Comparison of ENCODE assay signal across 23 cellular contexts in the genomic region with DNA sequence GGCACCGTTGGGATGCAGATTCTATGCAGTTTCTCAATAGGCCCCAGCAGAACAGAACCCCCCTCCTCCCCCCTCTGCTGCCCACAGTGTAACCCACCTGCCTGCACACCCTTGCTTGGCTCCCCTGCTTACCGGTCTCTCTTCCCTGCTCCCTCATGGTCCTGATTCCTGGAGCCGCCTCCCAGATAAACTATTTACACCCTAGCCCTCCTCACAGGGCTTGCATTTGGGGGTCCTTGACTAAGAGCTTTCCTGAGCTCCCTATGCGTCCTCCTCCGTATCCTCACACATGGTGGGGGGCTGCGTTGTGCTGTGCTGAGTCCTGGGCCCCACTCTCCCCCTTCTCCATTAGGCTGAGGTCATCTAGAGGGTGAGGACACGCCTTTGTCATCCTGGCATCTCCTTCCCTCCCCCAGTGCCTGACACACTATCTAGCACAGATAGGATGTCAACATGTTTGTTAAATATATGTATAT.
"Had no signal": no experiment of that assay in that cellular context is flagged by ENCODE, and none has a peak within 500 bp of the region (broad histone marks: within the 10 kb centered on the region; RNA-seq: fewer than 3 reads in every experiment).

No MANE protein-coding gene starts in this region.

- H3K4me3 Mint-ChIP-seq: activated T-cell treated with anti-CD3 and anti-CD28 coated beads, Interleukin-2, amount 50 U/mL, for 4 hours; activated T-helper 17 cell treated with anti-CD3 and anti-CD28 coated beads, Interleukin-2, amount 50 U/mL, for 72 hours; endodermal cell; mesothelial cell of epicardium; naive B cell; stimulated activated memory B cell treated with anti-CD40 and anti-IgM and Interleukin-4, amounts not matched to agents 10 μg/mL and 1 μg/mL and 100 μg/mL, for 72 hours; stimulated activated naive CD8-positive, alpha-beta T cell treated with anti-CD3 and anti-CD28 coated beads, Interleukin-15, amount 100 ng/mL, for 72 hours had no signal

- H3K27ac Mint-ChIP-seq: activated T-helper 17 cell treated with anti-CD3 and anti-CD28 coated beads, Interleukin-2, amount 50 U/mL, for 72 hours; endodermal cell; mesothelial cell of epicardium; progenitor cell of endocrine pancreas; stimulated activated memory B cell treated with anti-CD40 and anti-IgM and Interleukin-4, amounts not matched to agents 10 μg/mL and 1 μg/mL and 100 μg/mL, for 72 hours had no signal

- DNase-seq: activated CD4-positive, alpha-beta T cell treated with anti-CD3 and anti-CD28 coated beads for 4 hours; activated CD4-positive, alpha-beta T cell treated with anti-CD3 and anti-CD28 coated beads, Interleukin-2, amount 50 U/mL, for 4 hours; activated CD8-positive, alpha-beta memory T cell treated with anti-CD3 and anti-CD28 coated beads, Interleukin-2, amount 50 U/mL, for 48 hours; activated gamma-delta T cell treated with Interleukin-2 at 50 U/mL for 16 hours; activated naive CD4-positive, alpha-beta T cell treated with anti-CD3 and anti-CD28 coated beads, Interleukin-2, amount 50 U/mL, for 16 hours; activated T-cell treated with anti-CD3 and anti-CD28 coated beads, Interleukin-2, amount 50 U/mL, for 4 hours; amniotic stem cell; endodermal cell; esophagus squamous epithelium; islet precursor cell; mammary epithelial cell; naive B cell; small intestine; stimulated activated CD4-positive, alpha-beta T cell treated with anti-CD3 and anti-CD28 coated beads, Interleukin-4, amount 100 ng/mL, for 4 hours; stimulated activated CD8-positive, alpha-beta memory T cell treated with anti-CD3 and anti-CD28 coated beads, Interleukin-4, amount 100 ng/mL, for 48 hours; stimulated activated naive CD8-positive, alpha-beta T cell treated with anti-CD3 and anti-CD28 coated beads, Interleukin-15, amount 100 ng/mL, for 72 hours; T-helper 1 cell; upper lobe of right lung had no signal

- H3K9me3 Mint-ChIP-seq: activated T-helper 17 cell treated with anti-CD3 and anti-CD28 coated beads, Interleukin-2, amount 50 U/mL, for 72 hours had no signal

- ATAC-seq: activated T-cell treated with anti-CD3 and anti-CD28 coated beads, Interleukin-2, amount 50 U/mL, for 4 hours; activated T-helper 17 cell treated with anti-CD3 and anti-CD28 coated beads, Interleukin-2, amount 50 U/mL, for 72 hours; sciatic nerve; stimulated activated naive CD8-positive, alpha-beta T cell treated with anti-CD3 and anti-CD28 coated beads, Interleukin-15, amount 100 ng/mL, for 72 hours; upper lobe of right lung had no signal

- H3K36me3 Mint-ChIP-seq: mesothelial cell of epicardium had no signal

- H3K4me1 Mint-ChIP-seq: activated T-helper 17 cell treated with anti-CD3 and anti-CD28 coated beads, Interleukin-2, amount 50 U/mL, for 72 hours; mesothelial cell of epicardium; naive B cell; stimulated activated memory B cell treated with anti-CD40 and anti-IgM and Interleukin-4, amounts not matched to agents 10 μg/mL and 1 μg/mL and 100 μg/mL, for 72 hours; stimulated activated naive CD8-positive, alpha-beta T cell treated with anti-CD3 and anti-CD28 coated beads, Interleukin-15, amount 100 ng/mL, for 72 hours had no signal
